In the genomic region with DNA sequence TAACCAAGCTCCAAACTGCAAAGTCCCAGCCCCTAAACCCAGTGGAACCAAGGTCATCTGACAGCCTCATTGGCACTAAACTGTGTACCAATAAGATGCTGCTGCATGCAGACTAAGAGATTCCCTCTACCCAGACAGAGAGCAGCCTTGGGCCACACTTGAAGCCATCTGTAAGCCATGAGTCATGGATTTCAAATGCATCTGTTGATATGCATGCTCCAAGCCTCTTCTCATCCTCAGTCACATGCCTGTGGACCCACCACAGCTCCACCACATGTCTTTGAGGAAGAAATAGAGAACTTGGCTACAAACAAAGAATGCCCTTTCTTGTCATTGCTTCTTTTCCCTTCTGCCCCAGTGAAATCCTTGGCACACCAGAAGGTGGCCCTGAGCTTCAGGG, we compare ENCODE assay signal across 15 cellular contexts. TPM values are rescaled to one million over a fixed set of nuclear protein-coding genes. Genes with fewer than 3 reads are reported as not detected.
DNase-seq lines count a peak whose midpoint lies in the region; ATAC-seq, FAIRE-seq and TF ChIP-seq lines count a peak whose summit lies in the region.
"Had no signal": no experiment of that assay in that cellular context is flagged by ENCODE, and none has a peak within 500 bp of the region (broad histone marks: within the 10 kb centered on the region; RNA-seq: fewer than 3 reads in every experiment).

No MANE protein-coding gene starts in this region.

- H2AFZ ChIP-seq in astrocyte (ENCODE audit: low read depth, low read length): no peak overlapping the region

- no peak overlapping the region for H3K4me3 ChIP-seq in BLaER1 treated with 17β-estradiol and CSF1 and Interleukin-3, amounts not matched to agents 10 nM and 100 nM
- H3K4me3 ChIP-seq in astrocyte (ENCODE audit: insufficient read depth, low read depth, low read length) (no peak overlapping the region), H7 (ENCODE audit: insufficient read depth, low read depth, low read length) (no peak overlapping the region)
- H3K4me3 ChIP-seq: ascending aorta had no signal

- peak overlapping the region in 9 of 11 experiments; percentile 30 to 82 (median 67); a peak in 17 of 22 replicates for H3K27ac ChIP-seq in BLaER1 treated with 17β-estradiol and CSF1 and Interleukin-3, amounts not matched to agents 10 nM and 100 nM
- H3K27ac ChIP-seq in astrocyte (ENCODE audit: low read depth, low read length): no peak overlapping the region
- H3K27ac ChIP-seq: ascending aorta had no signal

- DNase-seq in Kasumi-1 (lab: John Stamatoyannopoulos, UW): peak; percentile 60 to 62
- peak; percentile 92 for DNase-seq in astrocyte (ENCODE audit: low read depth)
- DNase-seq in kidney tubule cell (ENCODE audit: low spot score): peak; percentile 58
- no peak for DNase-seq in HPDE6-E6E7 (ENCODE audit: extremely low spot score)
- no peak for DNase-seq in H7
- no peak for DNase-seq in activated CD4-positive, CD25-positive, alpha-beta regulatory T cell treated with anti-CD3 and anti-CD28 coated beads, Interleukin-2, amount 50 U/mL, for 72 hours
- DNase-seq: activated B cell treated with CpG ODN at 0.5 μM for 24 hours; CD8-positive, alpha-beta memory T cell; NCI-H2029 treated with DMSO at 0.1 percent for 48 hours; occipital lobe had no signal

- no peak overlapping the region for H3K27ac Mint-ChIP-seq in astrocyte (ENCODE audit: unreplicated experiment)
- H3K27ac Mint-ChIP-seq: activated B cell treated with CpG ODN at 0.5 μM for 24 hours; CD8-positive, alpha-beta memory T cell had no signal

- no peaks in the 10 kb centered on the region for H3K9me3 ChIP-seq in BLaER1 treated with 17β-estradiol and CSF1 and Interleukin-3, amounts not matched to agents 10 nM and 100 nM (replicated peaks in 1 of 11)
- H3K9me3 ChIP-seq in astrocyte (ENCODE audit: insufficient read depth, low read depth, low read length): no peaks in the 10 kb centered on the region
- H3K9me3 ChIP-seq: ascending aorta had no signal

- H3K79me2 ChIP-seq in astrocyte (ENCODE audit: insufficient read depth, low read length): no peaks in the 10 kb centered on the region

- H3K27me3 ChIP-seq in BLaER1 treated with 17β-estradiol and CSF1 and Interleukin-3, amounts not matched to agents 10 nM and 100 nM: no peaks in the 10 kb centered on the region
- no peaks in the 10 kb centered on the region for H3K27me3 ChIP-seq in astrocyte (ENCODE audit: insufficient read depth, low read length)
- H3K27me3 ChIP-seq in H7 (ENCODE audit: control insufficient read depth, insufficient read depth, low read length): no peaks in the 10 kb centered on the region
- H3K27me3 ChIP-seq: ascending aorta had no signal

- H3K9ac ChIP-seq in BLaER1 treated with 17β-estradiol and CSF1 and Interleukin-3, amounts not matched to agents 10 nM and 100 nM: peak overlapping the region in 1 of 11 experiments; percentile 34; a peak in 2 of 22 replicates
- no peak overlapping the region for H3K9ac ChIP-seq in astrocyte (ENCODE audit: low read length)

- H3K4me1 ChIP-seq in BLaER1 treated with 17β-estradiol and CSF1 and Interleukin-3, amounts not matched to agents 10 nM and 100 nM: peaks cover 32 to 58% (median 52%) of the 10 kb centered on the region in 10 experiments
- H3K4me1 ChIP-seq in astrocyte (ENCODE audit: insufficient read depth, low read length): peaks cover 3% of the 10 kb centered on the region
- H3K4me1 ChIP-seq: ascending aorta had no signal

- no peaks in the 10 kb centered on the region for H3K36me3 Mint-ChIP-seq in astrocyte (ENCODE audit: low read depth, unreplicated experiment)
- H3K36me3 Mint-ChIP-seq: CD8-positive, alpha-beta memory T cell had no signal

- H3K4me3 Mint-ChIP-seq in astrocyte (ENCODE audit: unreplicated experiment): no peak overlapping the region
- H3K4me3 Mint-ChIP-seq: activated B cell treated with CpG ODN at 0.5 μM for 24 hours; CD8-positive, alpha-beta memory T cell had no signal

- peaks cover 0 to 29% (median 0%) of the 10 kb centered on the region in 11 experiments; a peak in 6 of 22 replicates for H3K36me3 ChIP-seq in BLaER1 treated with 17β-estradiol and CSF1 and Interleukin-3, amounts not matched to agents 10 nM and 100 nM
- H3K36me3 ChIP-seq in astrocyte (ENCODE audit: insufficient read depth, low read length) (no peaks in the 10 kb centered on the region), H7 (replicated peaks; ENCODE audit: control insufficient read depth, insufficient read depth, low read length) (no peaks in the 10 kb centered on the region)
- H3K36me3 ChIP-seq: ascending aorta had no signal

- no peaks in the 10 kb centered on the region for H4K20me1 ChIP-seq in BLaER1 treated with 17β-estradiol and CSF1 and Interleukin-3, amounts not matched to agents 10 nM and 100 nM
- H4K20me1 ChIP-seq in astrocyte (ENCODE audit: insufficient read depth, low read length): no peaks in the 10 kb centered on the region

- H3K4me2 ChIP-seq in BLaER1 treated with 17β-estradiol and CSF1 and Interleukin-3, amounts not matched to agents 10 nM and 100 nM: peak overlapping the region; percentile 40 to 85 (median 75); a peak in 20 of 22 replicates
- no peak overlapping the region for H3K4me2 ChIP-seq in astrocyte (ENCODE audit: low read length)

- ATAC-seq in HG02870 (IDR thresholded peaks at IDR 0.05; ENCODE audit: unreplicated experiment): no peak

- no peak for TF ChIP-seq CTCF in astrocyte (IDR thresholded peaks at IDR 0.05; ENCODE audit: insufficient read depth, low read depth, low read length)

- H3K9me3 Mint-ChIP-seq in astrocyte (ENCODE audit: unreplicated experiment): no peaks in the 10 kb centered on the region
- H3K9me3 Mint-ChIP-seq: activated B cell treated with CpG ODN at 0.5 μM for 24 hours; CD8-positive, alpha-beta memory T cell had no signal

- peaks cover 4% of the 10 kb centered on the region for H3K4me1 Mint-ChIP-seq in astrocyte (ENCODE audit: low read depth, unreplicated experiment)
- H3K4me1 Mint-ChIP-seq: CD8-positive, alpha-beta memory T cell had no signal

- H3K27me3 Mint-ChIP-seq in astrocyte (ENCODE audit: low read depth, unreplicated experiment): peaks cover 29% of the 10 kb centered on the region

- FAIRE-seq in astrocyte (lab: Jason Lieb, UNC): peak; percentile 58
- FAIRE-seq: GM12891 had no signal

RNA-seq across cellular contexts. Expression of a gene that starts 19.6 kb away (rescaled TPM):
- total RNA-seq in astrocyte: 0.11 TPM in 1 of 2 replicates, not detected in the other
- 0.03 and 0.15 TPM in 2 replicates for total RNA-seq in H7 (2014; rRNA removed; shearing (Covaris generic))
- total RNA-seq: activated B cell treated with CpG ODN at 0.5 μM for 24 hours; ascending aorta; CD8-positive, alpha-beta memory T cell; epithelial cell of proximal tubule had no signal

Comparison
In these comparisons a context has a peak if more than half of its experiments do, and no peak if none do; other contexts are left out.
1. DNase-seq: peak in Kasumi-1 (2 of 2), astrocyte (single experiment) and kidney tubule cell (single experiment); none in HPDE6-E6E7 (single experiment), H7 (single experiment) and activated CD4-positive, CD25-positive, alpha-beta regulatory T cell treated with anti-CD3 and anti-CD28 coated beads, Interleukin-2, amount 50 U/mL, for 72 hours (single experiment).